ENCODE assay signal across 1 cellular context in genomic region chr14:61491876-61492440, GRCh38.
TF ChIP-seq lines count a peak whose summit lies in the region.

No MANE protein-coding gene starts in this region.

TF ChIP-seq in A549, 52 proteins besides CTCF, POLR2A, EP300 and RAD21 (continued from another document):
- no peak for TF ChIP-seq FOSB (CRISPR knock-in tag; IDR thresholded peaks at IDR 0.05)
- no peak for TF ChIP-seq RCOR1 (IDR thresholded peaks at IDR 0.05; ENCODE audit: low read depth, low read length)
- no peak for TF ChIP-seq HES2 (IDR thresholded peaks at IDR 0.05)
- no peak for TF ChIP-seq HOXB13 (CRISPR knock-in tag; IDR thresholded peaks at IDR 0.05; ENCODE audit: low read depth)
- TF ChIP-seq TFCP2L1 (CRISPR knock-in tag; IDR thresholded peaks at IDR 0.05) = no peak
- no peak for TF ChIP-seq JUNB (IDR thresholded peaks at IDR 0.05)
TF ChIP-seq in A549: peak in this region for 0.
